8 cellular contexts compared by ENCODE assay signal in the genomic region with DNA sequence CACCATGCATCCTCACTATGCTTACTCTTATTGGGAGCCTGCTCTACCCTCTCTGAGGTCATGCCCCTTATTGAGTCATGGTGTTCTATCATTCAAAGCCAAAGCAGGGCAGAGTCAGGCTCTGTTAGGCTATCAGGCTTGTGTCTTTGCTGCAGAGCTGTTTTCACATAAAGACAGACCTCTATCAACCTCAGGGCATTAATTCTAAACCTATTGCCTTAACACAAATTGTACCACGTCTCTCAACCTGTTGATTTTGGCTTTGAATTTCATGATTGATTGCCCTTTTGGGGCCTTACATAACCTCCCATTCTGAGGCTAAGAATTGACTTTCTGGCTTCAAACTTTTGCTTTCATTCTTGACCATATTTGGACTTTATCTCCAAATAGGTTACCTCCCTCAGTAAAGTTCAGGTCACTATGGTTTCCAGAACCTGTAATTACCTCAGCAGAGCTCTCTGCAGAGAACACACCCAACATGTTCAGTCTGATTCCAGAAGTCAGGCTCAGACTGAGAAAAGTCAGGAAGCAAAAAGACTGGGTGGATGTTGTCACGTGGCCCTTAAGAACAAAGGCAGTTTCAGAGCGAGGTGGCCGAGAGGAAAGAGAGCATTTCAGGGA.
DNase-seq lines count a peak whose midpoint lies in the region; ATAC-seq, FAIRE-seq and TF ChIP-seq lines count a peak whose summit lies in the region.

No MANE protein-coding gene starts in this region.

- H2AFZ ChIP-seq in HepG2 (ENCODE audit: low read length) = no peak overlapping the region

- H3K79me2 ChIP-seq in HepG2 (ENCODE audit: insufficient read depth, low read length) = no peaks in the 10 kb centered on the region

- peak overlapping the region in 1 of 2 donors; percentile 70 for H3K9ac ChIP-seq in liver (ENCODE audit: low read depth in 1 of 2, low read length in 2 of 2)
- no peak overlapping the region for H3K9ac ChIP-seq in HepG2 (ENCODE audit: insufficient read depth, low read depth, low read length)
- peak overlapping the region in 1 of 2 donors; percentile 57 for H3K9ac ChIP-seq in colonic mucosa (ENCODE audit: low read depth in 2 of 2, low read length in 2 of 2)

- no peak overlapping the region for H3K4me3 Mint-ChIP-seq in glutamatergic neuron (ENCODE audit: unreplicated experiment)

- H3K4me1 ChIP-seq in liver (ENCODE audit: control insufficient read depth in 4 of 4, insufficient read depth in 4 of 4, low read length in 3 of 4) (peaks cover 4 to 37% (median 19%) of the 10 kb centered on the region in 4 donors), HepG2 (ENCODE audit: insufficient read depth, low read length) (peaks cover 8% of the 10 kb centered on the region), colonic mucosa (peaks cover 4% of the 10 kb centered on the region)

- ATAC-seq in HepG2 (no peak), GM19467 (IDR thresholded peaks at IDR 0.05; ENCODE audit: unreplicated experiment) (no peak), GM19023 (IDR thresholded peaks at IDR 0.05; ENCODE audit: unreplicated experiment) (no peak)

- H4K20me1 ChIP-seq in HepG2 (ENCODE audit: insufficient read depth, low read length) = no peaks in the 10 kb centered on the region

- no peak for TF ChIP-seq POLR2A in HepG2 (IDR thresholded peaks at IDR 0.05; ENCODE audit: insufficient read depth in 1 of 2, low read depth in 2 of 2, low read length in 2 of 2)

- in situ Hi-C loops in HepG2 (cut with HindIII; ENCODE audit: extremely low pct_ligation_motif_present, low pct_unique_long_range_greater_than_20kb) = no loop called here

- intact Hi-C loops in HepG2 (cut with micrococcal nuclease; ENCODE audit: unreplicated experiment) (no loop called here), colonic mucosa (cut with DNase I) (no loop called here)

- no peaks in the 10 kb centered on the region for H3K4me1 Mint-ChIP-seq in glutamatergic neuron (ENCODE audit: low read depth, unreplicated experiment)

- TF ChIP-seq EP300 in HepG2 (IDR thresholded peaks at IDR 0.05; ENCODE audit: low read depth in 2 of 2, low read length in 2 of 2) = no peak
- TF ChIP-seq EP300 in HepG2 (CRISPR knock-in tag; IDR thresholded peaks at IDR 0.05; ENCODE audit: borderline replicate concordance) = no peak

- no TSS peak for BruUV-seq in HepG2 (replicated peaks; lab: Mats Ljungman, UMichigan)

- H3K27ac Mint-ChIP-seq in glutamatergic neuron (ENCODE audit: unreplicated experiment) = no peak overlapping the region

- H3K36me3 ChIP-seq in liver (ENCODE audit: control insufficient read depth in 4 of 4, insufficient read depth in 3 of 4, low read depth in 1 of 4, low read length in 3 of 4) = no peaks in the 10 kb centered on the region
- H3K36me3 ChIP-seq in HepG2 (replicated peaks in 1 of 2; ENCODE audit: control insufficient read depth in 1 of 2, insufficient read depth in 2 of 2, low read length in 2 of 2) = no peaks in the 10 kb centered on the region
- H3K36me3 ChIP-seq in colonic mucosa = no peaks in the 10 kb centered on the region

- H3K27me3 ChIP-seq in liver (ENCODE audit: control insufficient read depth in 4 of 4, insufficient read depth in 4 of 4, low read length in 3 of 4) = no peaks in the 10 kb centered on the region
- H3K27me3 ChIP-seq in HepG2 (ENCODE audit: control insufficient read depth in 1 of 2, insufficient read depth in 2 of 2, low read length in 2 of 2) = no peaks in the 10 kb centered on the region
- H3K27me3 ChIP-seq in colonic mucosa = no peaks in the 10 kb centered on the region

- FAIRE-seq in HepG2 (lab: Jason Lieb, UNC) = no peak

- H3K4me2 ChIP-seq in HepG2 (ENCODE audit: low read depth, low read length) = no peak overlapping the region

- 14% methylated on average over 4 of the region's 4 CpGs for WGBS in liver
- 37% methylated on average over 4 of the region's 4 CpGs for WGBS in HepG2 (ENCODE audit: low lambda C conversion rate)

- DNase-seq in HepG2 (ENCODE audit: low spot score) (no peak), colonic mucosa (peak; percentile 73), lung microvascular endothelial cell (ENCODE audit: low read depth in 2 of 2) (peak; percentile 61 to 89), SIG-M5 treated with dmso at 0.1 percent for 504 hours (lab: John Stamatoyannopoulos, UW; ENCODE audit: unreplicated experiment) (no peak), glutamatergic neuron (no peak)

- no peaks in the 10 kb centered on the region for H3K27me3 Mint-ChIP-seq in glutamatergic neuron (ENCODE audit: unreplicated experiment)

- H3K27ac ChIP-seq in liver (ENCODE audit: low read depth in 1 of 2, low read length in 2 of 2) (peak overlapping the region; percentile 60 to 69), HepG2 (ENCODE audit: extremely low read length, insufficient read depth, low read length) (no peak overlapping the region), colonic mucosa (peak overlapping the region; percentile 81)

- no peaks in the 10 kb centered on the region for H3K36me3 Mint-ChIP-seq in glutamatergic neuron (ENCODE audit: unreplicated experiment)

- TF ChIP-seq CTCF in liver (IDR thresholded peaks at IDR 0.05; ENCODE audit: low read depth, low read length, missing input control) = no peak
- TF ChIP-seq CTCF in HepG2 (CRISPR knock-in tag; IDR thresholded peaks at IDR 0.05) = no peak
- no peak for TF ChIP-seq CTCF in colonic mucosa (IDR thresholded peaks at IDR 0.05)
- TF ChIP-seq CTCF in glutamatergic neuron (IDR thresholded peaks at IDR 0.05; ENCODE audit: partially characterized antibody, unreplicated experiment) = no peak

- CTCF ChIA-PET in HepG2 (lab: Yijun Ruan, JAX; ENCODE audit: low intra/inter-chr PET ratio, low total read pairs) = no interaction called here

- POLR2A ChIA-PET in HepG2 (lab: Yijun Ruan, JAX) = no interaction called here

- no peaks in the 10 kb centered on the region for H3K9me3 Mint-ChIP-seq in glutamatergic neuron (ENCODE audit: unreplicated experiment)

- H3K9me3 ChIP-seq in liver (ENCODE audit: control insufficient read depth in 4 of 4, low read length in 3 of 4) = no peaks in the 10 kb centered on the region
- no peaks in the 10 kb centered on the region for H3K9me3 ChIP-seq in HepG2 (ENCODE audit: low read length)
- no peaks in the 10 kb centered on the region for H3K9me3 ChIP-seq in colonic mucosa

- H3K4me3 ChIP-seq in liver (ENCODE audit: low read depth in 1 of 3, low read length in 3 of 3) (no peak overlapping the region), HepG2 (replicated peaks in 1 of 3; ENCODE audit: insufficient read depth in 1 of 3, low read depth in 2 of 3, low read length in 3 of 3) (no peak overlapping the region), colonic mucosa (no peak overlapping the region)

- peak; percentile 34 to 58 for TF ChIP-seq RAD21 in liver (IDR thresholded peaks at IDR 0.05)
- no peak for TF ChIP-seq RAD21 in HepG2 (CRISPR knock-in tag; IDR thresholded peaks at IDR 0.05)

TF ChIP-seq in liver, 16 proteins besides CTCF, POLR2A, EP300 and RAD21 (continues in another document):
- TF ChIP-seq NR2F2 (IDR thresholded peaks at IDR 0.05) (peak; percentile 77), TAF1 (conservative IDR thresholded peaks at IDR 0.05) (peak; percentile 52), FOXA1 (IDR thresholded peaks at IDR 0.05) (peak; percentile 91), ATF3 (IDR thresholded peaks at IDR 0.05) (peak; percentile 84), HNF4A (conservative IDR thresholded peaks at IDR 0.05) (peak; percentile 92 to 96), GABPA (IDR thresholded peaks at IDR 0.05 in 1 of 2, conservative IDR thresholded peaks at IDR 0.05 in 1 of 2) (peak in 1 of 2 donors; percentile 39)
- TF ChIP-seq, protein P1, sequence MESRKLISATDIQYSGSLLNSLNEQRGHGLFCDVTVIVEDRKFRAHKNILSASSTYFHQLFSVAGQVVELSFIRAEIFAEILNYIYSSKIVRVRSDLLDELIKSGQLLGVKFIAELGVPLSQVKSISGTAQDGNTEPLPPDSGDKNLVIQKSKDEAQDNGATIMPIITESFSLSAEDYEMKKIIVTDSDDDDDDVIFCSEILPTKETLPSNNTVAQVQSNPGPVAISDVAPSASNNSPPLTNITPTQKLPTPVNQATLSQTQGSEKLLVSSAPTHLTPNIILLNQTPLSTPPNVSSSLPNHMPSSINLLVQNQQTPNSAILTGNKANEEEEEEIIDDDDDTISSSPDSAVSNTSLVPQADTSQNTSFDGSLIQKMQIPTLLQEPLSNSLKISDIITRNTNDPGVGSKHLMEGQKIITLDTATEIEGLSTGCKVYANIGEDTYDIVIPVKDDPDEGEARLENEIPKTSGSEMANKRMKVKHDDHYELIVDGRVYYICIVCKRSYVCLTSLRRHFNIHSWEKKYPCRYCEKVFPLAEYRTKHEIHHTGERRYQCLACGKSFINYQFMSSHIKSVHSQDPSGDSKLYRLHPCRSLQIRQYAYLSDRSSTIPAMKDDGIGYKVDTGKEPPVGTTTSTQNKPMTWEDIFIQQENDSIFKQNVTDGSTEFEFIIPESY (IDR thresholded peaks at IDR 0.05) = peak; percentile 84

TF ChIP-seq in HepG2, 621 proteins besides CTCF, POLR2A, EP300 and RAD21:
- TF ChIP-seq RFXANK (CRISPR knock-in tag; IDR thresholded peaks at IDR 0.05) (no peak), ZNF296 (CRISPR knock-in tag; conservative IDR thresholded peaks at IDR 0.05) (no peak), ZSCAN5A (CRISPR knock-in tag; IDR thresholded peaks at IDR 0.05; ENCODE audit: borderline replicate concordance) (no peak)
TF ChIP-seq in HepG2: peak in this region for 0.

Comparison
In these comparisons a context has a peak if more than half of its experiments do, and no peak if none do; other contexts are left out.
1. DNase-seq: peak in colonic mucosa (single experiment) and lung microvascular endothelial cell (2 of 2); none in HepG2 (single experiment), SIG-M5 treated with dmso at 0.1 percent for 504 hours (single experiment) and glutamatergic neuron (single experiment).